In the genomic region with DNA sequence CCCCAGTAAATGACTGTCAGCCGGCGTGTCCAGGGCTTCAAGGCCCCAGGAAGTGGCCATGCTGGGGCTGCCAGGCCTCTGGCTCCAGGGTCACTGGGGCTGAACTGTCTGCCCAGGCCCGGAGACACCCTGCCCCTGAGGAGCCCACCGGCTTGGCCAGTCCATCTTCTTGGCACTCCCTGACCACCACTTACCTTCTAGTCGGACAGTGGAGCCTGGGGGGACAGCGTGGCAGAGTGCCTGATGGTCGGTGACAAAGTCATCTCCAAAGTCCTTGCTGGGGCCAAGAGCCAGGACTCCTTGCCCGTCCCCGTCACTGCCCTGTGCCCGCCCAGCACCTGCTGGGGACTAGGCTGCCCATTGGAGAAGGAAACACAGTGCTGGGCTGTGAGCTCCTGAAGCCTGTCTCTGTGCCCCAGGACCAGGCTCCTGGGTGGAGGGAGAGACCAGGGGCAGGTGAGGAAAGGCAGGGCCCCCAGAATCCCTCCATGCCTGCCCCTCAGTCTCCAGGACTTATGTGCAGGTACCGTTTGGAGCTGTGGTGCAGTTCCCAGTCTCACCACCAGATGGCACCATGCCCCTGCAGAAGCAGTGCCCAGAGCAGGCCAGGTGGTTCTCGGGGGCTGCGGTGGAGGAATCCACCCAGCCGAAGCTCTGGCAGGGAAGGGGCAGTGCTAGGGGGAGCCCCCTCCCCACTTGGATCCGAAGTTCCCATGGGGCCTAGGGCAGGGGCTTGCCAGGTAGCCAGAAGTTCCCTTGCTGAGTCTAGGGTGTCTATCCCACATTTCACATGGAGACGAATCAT, we compare ENCODE assay signal across 8 cellular contexts. TPM values are rescaled to one million over a fixed set of nuclear protein-coding genes. Genes with fewer than 3 reads are reported as not detected.
DNase-seq lines count a peak whose midpoint lies in the region; ATAC-seq and TF ChIP-seq lines count a peak whose summit lies in the region.

No MANE protein-coding gene starts in this region.

- no peak overlapping the region for H3K4me3 Mint-ChIP-seq in naive B cell

- peaks cover 0 to 28% (median 0%) of the 10 kb centered on the region in 11 experiments; a peak in 4 of 22 replicates for H3K27me3 ChIP-seq in BLaER1 treated with 17β-estradiol and CSF1 and Interleukin-3, amounts not matched to agents 10 nM and 100 nM
- no peaks in the 10 kb centered on the region for H3K27me3 ChIP-seq in HCT116 (ENCODE audit: insufficient read depth, low read length)

- CTCF ChIA-PET in HCT116 (lab: Charles Lee): interaction anchor here (0.7 to 1.6 kb wide), 9 partner anchors 55 to 299 kb away, joined by 3 to 20 read pairs (median 4); no protein-coding TSS in a partner anchor

- peak overlapping the region in 1 of 6 donors; percentile 66 for H3K27ac Mint-ChIP-seq in naive B cell

- RAD21 ChIA-PET in HCT116 (lab: Charles Lee; ENCODE audit: low non-redundant PET in 1 of 2, low total read pairs in 2 of 2, uncharacterized antibody in 2 of 2, unreplicated experiment in 2 of 2): interaction anchor here (1.0 to 1.6 kb wide), 6 partner anchors 82 to 135 kb away, joined by 3 to 8 read pairs (median 4); no protein-coding TSS in a partner anchor

- peaks cover 0 to 6% (median 4%) of the 10 kb centered on the region in 3 donors for H3K4me1 Mint-ChIP-seq in naive B cell

- H2AFZ ChIP-seq in HCT116 (ENCODE audit: low read depth, low read length, poor library complexity, severe bottlenecking): no peak overlapping the region

- ATAC-seq in HCT116 (peak; percentile 85), naive B cell (ENCODE audit: low read depth in 2 of 2) (peak; percentile 88 to 90), HG03565 (IDR thresholded peaks at IDR 0.05; ENCODE audit: unreplicated experiment) (no peak)

- no peaks in the 10 kb centered on the region for H3K79me2 ChIP-seq in HCT116 (ENCODE audit: insufficient read depth, low read length)

- BruUV-seq in HCT116 (replicated peaks; lab: Mats Ljungman, UMichigan): no TSS peak

- H3K36me3 ChIP-seq in BLaER1 treated with 17β-estradiol and CSF1 and Interleukin-3, amounts not matched to agents 10 nM and 100 nM: no peaks in the 10 kb centered on the region
- H3K36me3 ChIP-seq in HCT116 (ENCODE audit: control insufficient read depth in 1 of 2, insufficient read depth in 2 of 2, low read length in 2 of 2): no peaks in the 10 kb centered on the region

- H3K9ac ChIP-seq in BLaER1 treated with 17β-estradiol and CSF1 and Interleukin-3, amounts not matched to agents 10 nM and 100 nM: peak overlapping the region in 7 of 11 experiments; percentile 57 to 76 (median 70); a peak in 12 of 22 replicates
- no peak overlapping the region for H3K9ac ChIP-seq in HCT116 (ENCODE audit: low read length)

- H3K27me3 Mint-ChIP-seq in naive B cell: peaks cover 5 to 37% (median 17%) of the 10 kb centered on the region in 3 donors

- DNase-seq in HCT116 (ENCODE audit: low read depth, low spot score) (peak; percentile 52), NOMO-1 treated with dmso at 0.1 percent for 144 hours (lab: John Stamatoyannopoulos, UW; ENCODE audit: unreplicated experiment) (peak; percentile 41), activated T-cell treated with anti-CD3 and anti-CD28 coated beads for 1 hour (ENCODE audit: low read depth) (peak; percentile 90), epithelial cell of proximal tubule (ENCODE audit: low read depth) (no peak), naive B cell (peak; percentile 79)
- peak; percentile 85 to 96 for DNase-seq in stimulated activated CD8-positive, alpha-beta memory T cell treated with anti-CD3 and anti-CD28 coated beads, Interleukin-7, amount 100 ng/mL, for 1 hour (ENCODE audit: low read depth in 2 of 2)

- H4K20me1 ChIP-seq in BLaER1 treated with 17β-estradiol and CSF1 and Interleukin-3, amounts not matched to agents 10 nM and 100 nM: peaks cover 0 to 34% (median 0%) of the 10 kb centered on the region in 11 experiments; a peak in 3 of 22 replicates
- no peaks in the 10 kb centered on the region for H4K20me1 ChIP-seq in HCT116 (ENCODE audit: insufficient read depth)

- no peaks in the 10 kb centered on the region for H3K9me3 ChIP-seq in BLaER1 treated with 17β-estradiol and CSF1 and Interleukin-3, amounts not matched to agents 10 nM and 100 nM (replicated peaks in 1 of 11)
- no peaks in the 10 kb centered on the region for H3K9me3 ChIP-seq in HCT116 (ENCODE audit: control insufficient read depth in 1 of 2, insufficient read depth in 1 of 2, low read depth in 1 of 2, low read length in 2 of 2)

- H3K4me2 ChIP-seq in BLaER1 treated with 17β-estradiol and CSF1 and Interleukin-3, amounts not matched to agents 10 nM and 100 nM: peak overlapping the region; percentile 39 to 97 (median 90)
- peak overlapping the region; percentile 43 for H3K4me2 ChIP-seq in HCT116 (ENCODE audit: low read length)

- TF ChIP-seq CTCF in HCT116 (IDR thresholded peaks at IDR 0.05 in 2 of 3, conservative IDR thresholded peaks at IDR 0.05 in 1 of 3; ENCODE audit: borderline replicate concordance in 1 of 3, insufficient read depth in 1 of 3, low read depth in 2 of 3, low read length in 2 of 3) (peak; percentile 94 to 98 (median 98)), epithelial cell of proximal tubule (conservative IDR thresholded peaks at IDR 0.05; ENCODE audit: low read depth, low read length) (peak; percentile 95)

- peak overlapping the region in 3 of 10 experiments; percentile 42 to 61 (median 54); a peak in 5 of 20 replicates for H3K4me3 ChIP-seq in BLaER1 treated with 17β-estradiol and CSF1 and Interleukin-3, amounts not matched to agents 10 nM and 100 nM
- no peak overlapping the region for H3K4me3 ChIP-seq in HCT116 (replicated peaks in 1 of 2; ENCODE audit: low read depth in 1 of 2, low read length in 2 of 2)
- no peak overlapping the region for H3K4me3 ChIP-seq in epithelial cell of proximal tubule (ENCODE audit: low read depth, low read length)

- peak overlapping the region in 6 of 11 experiments; percentile 64 to 80 (median 71); a peak in 9 of 22 replicates for H3K27ac ChIP-seq in BLaER1 treated with 17β-estradiol and CSF1 and Interleukin-3, amounts not matched to agents 10 nM and 100 nM
- no peak overlapping the region for H3K27ac ChIP-seq in HCT116 (ENCODE audit: low read depth, low read length)

- no peaks in the 10 kb centered on the region for H3K9me2 ChIP-seq in HCT116 (ENCODE audit: insufficient read depth)

- H3K36me3 Mint-ChIP-seq in naive B cell: no peaks in the 10 kb centered on the region

- peak; percentile 99 for TF ChIP-seq RAD21 in HCT116 (IDR thresholded peaks at IDR 0.05; ENCODE audit: low read depth)

- POLR2A ChIA-PET in HCT116 (lab: Charles Lee): interaction anchor here (0.9 to 1.4 kb wide), 2 partner anchors 135 to 137 kb away, joined by 3 read pairs; no protein-coding TSS in a partner anchor

- intact Hi-C loops in HCT116 (cut with micrococcal nuclease): loop anchor here (1.0 to 5.0 kb wide), 3 partner anchors 81 to 300 kb away; no protein-coding TSS in a partner anchor

- no peaks in the 10 kb centered on the region for H3K9me3 Mint-ChIP-seq in naive B cell

- H3K4me1 ChIP-seq in BLaER1 treated with 17β-estradiol and CSF1 and Interleukin-3, amounts not matched to agents 10 nM and 100 nM: peaks cover 37 to 100% (median 99%) of the 10 kb centered on the region in 10 experiments
- H3K4me1 ChIP-seq in HCT116 (ENCODE audit: control insufficient read depth in 1 of 2, insufficient read depth in 2 of 2, low read length in 2 of 2): no peaks in the 10 kb centered on the region

- TF ChIP-seq POLR2A in HCT116 (IDR thresholded peaks at IDR 0.05; ENCODE audit: borderline replicate concordance, extremely low read depth, insufficient read depth, insufficient read length): no peak

TF ChIP-seq in HCT116, 20 proteins besides CTCF, POLR2A, EP300 and RAD21:
- TF ChIP-seq TCF7L2 (IDR thresholded peaks at IDR 0.05; ENCODE audit: borderline replicate concordance, extremely low read depth, insufficient read depth, insufficient read length) (no peak), EZH2phosphoT487 (IDR thresholded peaks at IDR 0.05; ENCODE audit: borderline replicate concordance) (no peak), POLR2AphosphoS5 (IDR thresholded peaks at IDR 0.05; ENCODE audit: low read depth, low read length) (no peak), CEBPB (IDR thresholded peaks at IDR 0.05; ENCODE audit: low read depth) (no peak), JUND (IDR thresholded peaks at IDR 0.05) (no peak), YY1 (IDR thresholded peaks at IDR 0.05; ENCODE audit: extremely low read depth, insufficient replicate concordance, low read depth, low read length) (no peak), EZH2 (IDR thresholded peaks at IDR 0.05) (no peak), SIN3A (IDR thresholded peaks at IDR 0.05; ENCODE audit: low read depth) (no peak), SP1 (IDR thresholded peaks at IDR 0.05; ENCODE audit: low read depth) (no peak), EGR1 (IDR thresholded peaks at IDR 0.05; ENCODE audit: low read depth) (no peak), ZFX (IDR thresholded peaks at IDR 0.05) (no peak), FOSL1 (IDR thresholded peaks at IDR 0.05; ENCODE audit: low read depth) (no peak), ZNF274 (IDR thresholded peaks at IDR 0.05; ENCODE audit: low read depth, low read length) (no peak)
- TF ChIP-seq, protein P1, sequence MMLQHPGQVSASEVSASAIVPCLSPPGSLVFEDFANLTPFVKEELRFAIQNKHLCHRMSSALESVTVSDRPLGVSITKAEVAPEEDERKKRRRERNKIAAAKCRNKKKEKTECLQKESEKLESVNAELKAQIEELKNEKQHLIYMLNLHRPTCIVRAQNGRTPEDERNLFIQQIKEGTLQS (IDR thresholded peaks at IDR 0.05): no peak
- TF ChIP-seq, protein P2, sequence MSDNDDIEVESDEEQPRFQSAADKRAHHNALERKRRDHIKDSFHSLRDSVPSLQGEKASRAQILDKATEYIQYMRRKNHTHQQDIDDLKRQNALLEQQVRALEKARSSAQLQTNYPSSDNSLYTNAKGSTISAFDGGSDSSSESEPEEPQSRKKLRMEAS (IDR thresholded peaks at IDR 0.05): no peak

RNA-seq across cellular contexts. Expression of a gene that starts 6.0 kb away (rescaled TPM):
- total RNA-seq in HCT116 (2021; ENCODE audit: unreplicated experiment) (not detected), epithelial cell of proximal tubule (0.36 TPM in 1 of 2 replicates, not detected in the other)
- 0.24 and 0.26 TPM in 2 replicates for polyA plus RNA-seq in HCT116 (2012)
- not detected for polyA plus RNA-seq in naive B cell (ENCODE audit: low read depth in 6 of 6)

RNA-seq across cellular contexts. Expression of a gene that starts 25.2 kb away (rescaled TPM):
- total RNA-seq in HCT116 (2021; ENCODE audit: unreplicated experiment) (89.3 TPM), epithelial cell of proximal tubule (14.8 and 37.8 TPM in 2 replicates)
- 46.9 and 49.5 TPM in 2 replicates for polyA plus RNA-seq in HCT116 (2012)
- polyA plus RNA-seq in naive B cell (ENCODE audit: low read depth in 6 of 6): 1 to 10 TPM in 5 of 6 donors, under 1 TPM in 1; 0.56 to 4.4 (median 2.5) TPM

RNA-seq across cellular contexts. Expression of a gene that starts 39.8 kb away (rescaled TPM):
- 67.3 TPM for total RNA-seq in HCT116 (2021; ENCODE audit: unreplicated experiment)
- polyA plus RNA-seq in HCT116 (2012): 43.8 and 47.9 TPM in 2 replicates
- total RNA-seq in epithelial cell of proximal tubule: 21.3 and 52.7 TPM in 2 replicates
- polyA plus RNA-seq in naive B cell (ENCODE audit: low read depth in 6 of 6): 10 to 100 TPM; 15.1 to 29.7 (median 21.3) TPM

RNA-seq across cellular contexts. Expression of a gene that starts 40.9 kb away (rescaled TPM):
- total RNA-seq in HCT116 (2021; ENCODE audit: unreplicated experiment): 351 TPM
- polyA plus RNA-seq in HCT116 (2012): 240 and 283 TPM in 2 replicates
- total RNA-seq in epithelial cell of proximal tubule: 1,034 and 1,401 TPM in 2 replicates
- 100 to 1,000 TPM in 2 of 6 donors, 10 to 100 TPM in 4; 73.1 to 107 (median 91.0) TPM for polyA plus RNA-seq in naive B cell (ENCODE audit: low read depth in 6 of 6)
